Comparison of ENCODE assay signal across 9 cellular contexts in the genomic region with DNA sequence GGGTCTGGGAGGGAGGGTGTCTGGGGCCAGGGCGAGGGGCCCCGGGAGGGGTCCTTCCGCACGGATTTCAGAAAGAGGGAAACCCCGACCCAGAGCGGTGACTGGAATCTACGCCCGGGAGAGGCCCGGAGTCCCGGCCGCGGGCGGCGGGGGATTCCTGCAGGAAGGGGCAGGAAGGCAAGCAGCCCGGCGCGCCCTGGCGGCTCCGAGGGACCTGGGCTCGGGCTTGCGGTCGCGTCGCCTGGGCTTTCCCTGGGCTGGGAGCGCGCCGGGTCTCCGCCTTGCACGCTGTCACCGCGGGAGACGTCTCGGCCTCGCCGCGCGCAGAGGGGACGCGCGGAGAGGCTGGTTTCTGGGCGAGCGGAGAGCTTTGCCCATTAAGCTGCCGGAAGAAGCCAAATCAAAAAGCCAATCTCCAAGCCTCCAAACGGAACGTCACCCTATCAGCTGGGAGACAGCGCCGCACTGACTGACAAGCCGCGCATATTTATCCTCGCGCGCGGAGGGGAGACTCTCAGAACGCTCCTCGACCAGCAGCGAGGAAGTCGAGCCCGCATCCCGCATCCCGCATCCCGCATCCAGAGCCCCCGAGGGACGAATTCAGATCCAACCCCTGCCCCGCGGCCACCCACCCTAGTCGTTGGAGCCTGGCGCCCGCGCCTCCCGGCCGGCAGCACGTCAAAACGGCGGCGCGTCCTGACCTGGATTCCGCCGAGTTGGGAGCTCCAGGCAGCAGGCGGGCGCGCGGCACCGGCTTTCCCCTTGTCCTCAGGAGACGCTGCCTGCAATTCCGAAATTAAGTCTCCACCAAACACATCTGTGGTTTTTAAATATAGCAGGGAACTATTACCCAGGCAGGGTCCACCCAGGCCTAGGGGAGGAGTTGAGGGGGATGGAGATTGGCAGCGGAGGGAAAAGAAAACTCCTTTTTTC. TPM values are rescaled to one million over a fixed set of nuclear protein-coding genes. Genes with fewer than 3 reads are reported as not detected.
DNase-seq lines count a peak whose midpoint lies in the region; ATAC-seq, FAIRE-seq and TF ChIP-seq lines count a peak whose summit lies in the region.
"Had no signal": no experiment of that assay in that cellular context is flagged by ENCODE, and none has a peak within 500 bp of the region (broad histone marks: within the 10 kb centered on the region; RNA-seq: fewer than 3 reads in every experiment).

SLC8A3 (minus strand) TSS at position 344 of the 933 bp plus-strand sequence. CDS start 20,529 bp downstream, outside the sequence.

- H3K4me3 ChIP-seq in H7 (ENCODE audit: insufficient read depth, low read depth, low read length) (peak within 1 kb of the TSS; percentile 54), astrocyte (ENCODE audit: insufficient read depth, low read depth, low read length) (peak within 1 kb of the TSS; percentile 54), hepatocyte (peak within 1 kb of the TSS; percentile 81), psoas muscle (peak within 1 kb of the TSS; percentile 91)

- H4K20me1 ChIP-seq in astrocyte (ENCODE audit: insufficient read depth, low read length), result no peaks in the 10 kb centered on the region
- H4K20me1 ChIP-seq in hepatocyte (ENCODE audit: insufficient read depth, poor library complexity, severe bottlenecking), result no peaks in the 10 kb centered on the region

- H3K4me1 Mint-ChIP-seq in astrocyte (ENCODE audit: low read depth, unreplicated experiment), result peaks cover 5% of the 10 kb centered on the region

- H3K9me3 ChIP-seq in astrocyte (ENCODE audit: insufficient read depth, low read depth, low read length) (no peaks in the 10 kb centered on the region), hepatocyte (ENCODE audit: low read depth) (no peaks in the 10 kb centered on the region), psoas muscle (no peaks in the 10 kb centered on the region)

- peaks cover 48% of the 10 kb centered on the region for H3K27me3 Mint-ChIP-seq in astrocyte (ENCODE audit: low read depth, unreplicated experiment)

- no peaks in the 10 kb centered on the region for H3K79me2 ChIP-seq in astrocyte (ENCODE audit: insufficient read depth, low read length)
- H3K79me2 ChIP-seq in hepatocyte, result no peaks in the 10 kb centered on the region

- peak; percentile 36 for DNase-seq in DMS114 treated with DMSO at 0.1 percent for 48 hours (lab: John Stamatoyannopoulos, UW; ENCODE audit: unreplicated experiment)
- DNase-seq in H7, result peak; percentile 87
- peak; percentile 5 for DNase-seq in NCI-H460 (ENCODE audit: extremely low read depth, low read depth)
- DNase-seq in astrocyte (ENCODE audit: low read depth), result peak; percentile 44
- DNase-seq in hepatocyte (ENCODE audit: low spot score), result peak; percentile 55
- peak; percentile 59 to 86 for DNase-seq in psoas muscle
- DNase-seq in A172 (ENCODE audit: low spot score), result no peak

- H2AFZ ChIP-seq in astrocyte (ENCODE audit: low read depth, low read length) (peak within 1 kb of the TSS; percentile 75), hepatocyte (peak within 1 kb of the TSS; percentile 84)

- ATAC-seq in psoas muscle (peak; percentile 68 to 71 (median 70)), HG02571 (IDR thresholded peaks at IDR 0.05; ENCODE audit: unreplicated experiment) (no peak)

- H3K27ac ChIP-seq in astrocyte (ENCODE audit: low read depth, low read length) (no peak within 1 kb of the TSS), hepatocyte (peak within 1 kb of the TSS; percentile 54), psoas muscle (peak within 1 kb of the TSS; percentile 98)

- H3K27ac Mint-ChIP-seq in astrocyte (ENCODE audit: unreplicated experiment), result no peak within 1 kb of the TSS

- no peak for FAIRE-seq in astrocyte (lab: Jason Lieb, UNC)
- FAIRE-seq: TTC549 had no signal

- H3K27me3 ChIP-seq in H7 (ENCODE audit: control insufficient read depth, insufficient read depth, low read length) (peaks cover 42% of the 10 kb centered on the region), astrocyte (ENCODE audit: insufficient read depth, low read length) (peaks cover 16% of the 10 kb centered on the region), hepatocyte (peaks cover 85% of the 10 kb centered on the region), psoas muscle (ENCODE audit: insufficient read depth in 3 of 3, low read length in 2 of 3) (no peaks in the 10 kb centered on the region)

- TF ChIP-seq CTCF in astrocyte (IDR thresholded peaks at IDR 0.05; ENCODE audit: insufficient read depth, low read depth, low read length) (no peak), hepatocyte (IDR thresholded peaks at IDR 0.05; ENCODE audit: poor library complexity) (no peak), psoas muscle (IDR thresholded peaks at IDR 0.05) (no peak)

- intact Hi-C loops in psoas muscle (cut with DNase I), result loop anchor here (2.0 to 5.0 kb wide), 2 partner anchors 37 to 422 kb away; partner anchors contain the start of gene SRSF5 (in 1 of the 2)

- H3K36me3 ChIP-seq in H7 (replicated peaks; ENCODE audit: control insufficient read depth, insufficient read depth, low read length), result no peaks in the 10 kb centered on the region
- H3K36me3 ChIP-seq in astrocyte (ENCODE audit: insufficient read depth, low read length), result no peaks in the 10 kb centered on the region
- H3K36me3 ChIP-seq in hepatocyte (replicated peaks; ENCODE audit: insufficient read depth, low read depth), result no peaks in the 10 kb centered on the region
- no peaks in the 10 kb centered on the region for H3K36me3 ChIP-seq in psoas muscle (ENCODE audit: insufficient read depth in 1 of 2, low read depth in 1 of 2)

- peaks cover 4% of the 10 kb centered on the region for H3K9me3 Mint-ChIP-seq in astrocyte (ENCODE audit: unreplicated experiment)

- H3K4me2 ChIP-seq in astrocyte (ENCODE audit: low read length) (peak within 1 kb of the TSS; percentile 93), hepatocyte (peak within 1 kb of the TSS; percentile 99)

- H3K9ac ChIP-seq in astrocyte (ENCODE audit: low read length), result no peak within 1 kb of the TSS

- WGBS in hepatocyte (ENCODE audit: low lambda C conversion rate, missing lambda C conversion rate), result under 1% methylated on average over 70 of the region's 86 CpGs
- WGBS in psoas muscle, 3 donors, result 0 to 1% (median 0%) methylated on average over 68 to 86 of the region's 86 CpGs

- no peaks in the 10 kb centered on the region for H3K36me3 Mint-ChIP-seq in astrocyte (ENCODE audit: low read depth, unreplicated experiment)

- H3K4me1 ChIP-seq in astrocyte (ENCODE audit: insufficient read depth, low read length) (peaks cover 9% of the 10 kb centered on the region), hepatocyte (ENCODE audit: insufficient read depth) (peaks cover 10% of the 10 kb centered on the region), psoas muscle (peaks cover 47% of the 10 kb centered on the region)

- peak within 1 kb of the TSS; percentile 86 for H3K4me3 Mint-ChIP-seq in astrocyte (ENCODE audit: unreplicated experiment)

- H3K9me2 ChIP-seq in hepatocyte (replicated peaks; ENCODE audit: insufficient read depth), result no peaks in the 10 kb centered on the region

RNA-seq across cellular contexts. Expression of gene SLC8A3, which starts in this region (rescaled TPM):
- 0.22 and 0.35 TPM in 2 replicates for total RNA-seq in H7 (2014; rRNA removed; shearing (Covaris generic))
- total RNA-seq in NCI-H460 (2014; rRNA removed; shearing (Covaris generic)), result not detected in 2 replicates
- polyA plus RNA-seq in NCI-H460 (2014; cell fraction: nucleus; rRNA removed), result not detected in 2 replicates
- 0.45 and 0.89 TPM in 2 replicates for total RNA-seq in astrocyte
- 2.4 and 2.6 TPM in 2 replicates for total RNA-seq in hepatocyte
- 0.42 and 1.0 TPM in 2 replicates for polyA plus RNA-seq in hepatocyte
- total RNA-seq in psoas muscle, result 10 to 100 TPM; 18.0 to 53.6 (median 26.8) TPM
- 10 to 100 TPM; 10.8 to 20.8 (median 12.8) TPM for polyA plus RNA-seq in psoas muscle
- not detected in 2 replicates for total RNA-seq in A172 (2014; rRNA removed; shearing (Covaris generic))

Comparison
In these comparisons a context has a peak if more than half of its experiments do, and no peak if none do; other contexts are left out.
1. Peak in DNase-seq and H3K4me3 ChIP-seq in H7; RNA of the gene not detected or under 1 TPM.
2. Peak in DNase-seq in NCI-H460; RNA of the gene not detected or under 1 TPM.
3. Peak in DNase-seq, H3K4me3 ChIP-seq and H3K4me2 ChIP-seq in astrocyte; RNA of the gene not detected or under 1 TPM.